Comparison of ENCODE assay signal across 20 cellular contexts in genomic region chr2:178452870-178453269, GRCh38. TPM values are rescaled to one million over a fixed set of nuclear protein-coding genes. Genes with fewer than 3 reads are reported as not detected.
DNase-seq lines count a peak whose midpoint lies in the region; ATAC-seq and TF ChIP-seq lines count a peak whose summit lies in the region.
"Had no signal": no experiment of that assay in that cellular context is flagged by ENCODE, and none has a peak within 500 bp of the region (broad histone marks: within the 10 kb centered on the region; RNA-seq: fewer than 3 reads in every experiment).

No MANE protein-coding gene starts in this region.

- DNase-seq in DMS 273 (lab: John Stamatoyannopoulos, UW; ENCODE audit: unreplicated experiment) (peak; percentile 22), DMS 273 treated with DMSO at 0.1 percent for 48 hours (lab: John Stamatoyannopoulos, UW) (no peak), G401 (ENCODE audit: low spot score) (peak; percentile 9), NCI-H69 (lab: John Stamatoyannopoulos, UW) (peak; percentile 39), fibroblast of the aortic adventitia (ENCODE audit: low read depth) (peak; percentile 22), tibial nerve (ENCODE audit: low spot score in 2 of 2) (no peak)
- DNase-seq: 8988T; Caco-2; CD4-positive, alpha-beta T cell; DMS79; GOT3; NCI-H1105 treated with DMSO at 0.1 percent for 48 hours; NCI-H187 treated with DMSO at 0.1 percent for 48 hours; NCI-H2171; NCI-H446 treated with DMSO at 0.1 percent for 48 hours; RPMI8226; SHP77 treated with DMSO at 0.1 percent for 48 hours; T-helper 17 cell had no signal

- no peak overlapping the region for H3K27ac ChIP-seq in tibial nerve

- H3K36me3 ChIP-seq in tibial nerve, result peaks cover 0 to 11% (median 0%) of the 10 kb centered on the region in 3 donors

- H3K4me3 ChIP-seq in fibroblast of the aortic adventitia (ENCODE audit: low read depth, low read length) (no peak overlapping the region), tibial nerve (no peak overlapping the region)

- no peaks in the 10 kb centered on the region for H3K9me3 ChIP-seq in tibial nerve
- H3K9me3 ChIP-seq: Caco-2 had no signal

- TF ChIP-seq POLR2A in tibial nerve (IDR thresholded peaks at IDR 0.05), result no peak

- no peak for TF ChIP-seq CTCF in fibroblast of the aortic adventitia (IDR thresholded peaks at IDR 0.05; ENCODE audit: insufficient read depth, low read length)
- no peak for TF ChIP-seq CTCF in tibial nerve (IDR thresholded peaks at IDR 0.05)

- TF ChIP-seq EP300 in tibial nerve (IDR thresholded peaks at IDR 0.05), result no peak

- 72 to 82% methylated on average over 5 of the region's 5 CpGs for WGBS in tibial nerve, 2 donors

- ATAC-seq in GM18858 (IDR thresholded peaks at IDR 0.05; ENCODE audit: unreplicated experiment) (no peak), HG03039 (IDR thresholded peaks at IDR 0.05; ENCODE audit: unreplicated experiment) (no peak)
- ATAC-seq: T-helper 17 cell had no signal

- H3K4me1 ChIP-seq in tibial nerve, result peaks cover 0 to 29% (median 16%) of the 10 kb centered on the region in 4 donors
- H3K4me1 ChIP-seq: Caco-2 had no signal

- in situ Hi-C loops in G401 (cut with HindIII; ENCODE audit: low sequenced_read_pairs), result no loop called here

- no peaks in the 10 kb centered on the region for H3K27me3 ChIP-seq in tibial nerve

RNA-seq across cellular contexts. Expression of gene PJVK, which starts 1.7 kb away (rescaled TPM):
- 0.98 and 3.4 TPM in 2 replicates for total RNA-seq in G401 (2014; rRNA removed; shearing (Covaris generic))
- total RNA-seq in fibroblast of the aortic adventitia (ENCODE audit: low replicate concordance) (1.6 and 2.3 TPM in 2 replicates), tibial nerve (1 to 10 TPM; 5.1 to 9.6 (median 6.8) TPM)

RNA-seq across cellular contexts. Expression of gene PRKRA, which starts 1.9 kb away (rescaled TPM):
- total RNA-seq in G401 (2014; rRNA removed; shearing (Covaris generic)), result 72.1 and 77.8 TPM in 2 replicates
- total RNA-seq in fibroblast of the aortic adventitia (ENCODE audit: low replicate concordance), result 34.2 and 55.8 TPM in 2 replicates
- total RNA-seq in tibial nerve, result 10 to 100 TPM; 37.3 to 52.1 (median 45.5) TPM

RNA-seq across cellular contexts. Expression of gene FKBP7, which starts 25.5 kb away (rescaled TPM):
- 11.0 and 13.5 TPM in 2 replicates for total RNA-seq in G401 (2014; rRNA removed; shearing (Covaris generic))
- 35.5 and 109 TPM in 2 replicates for total RNA-seq in fibroblast of the aortic adventitia (ENCODE audit: low replicate concordance)
- 10 to 100 TPM; 12.3 to 26.0 (median 17.5) TPM for total RNA-seq in tibial nerve

RNA-seq across cellular contexts. Expression of gene PLEKHA3, which starts 27.4 kb away (rescaled TPM):
- 7.5 and 23.0 TPM in 2 replicates for total RNA-seq in G401 (2014; rRNA removed; shearing (Covaris generic))
- total RNA-seq in fibroblast of the aortic adventitia (ENCODE audit: low replicate concordance), result 4.7 and 10.0 TPM in 2 replicates
- 10 to 100 TPM in 2 of 4 donors, 1 to 10 TPM in 2; 7.2 to 14.4 (median 10.4) TPM for total RNA-seq in tibial nerve

Comparison
In these comparisons a context has a peak if more than half of its experiments do, and no peak if none do; other contexts are left out.
1. DNase-seq: peak in DMS 273 (single experiment), G401 (single experiment), NCI-H69 (single experiment) and fibroblast of the aortic adventitia (single experiment); none in DMS 273 treated with DMSO at 0.1 percent for 48 hours (single experiment) and tibial nerve (0 of 2).